Comparison of ENCODE assay signal across 8 cellular contexts in genomic region chr15:34861216-34861615, GRCh38.
"Had no signal": no experiment of that assay in that cellular context is flagged by ENCODE, and none has a peak within 500 bp of the region (broad histone marks: within the 10 kb centered on the region; RNA-seq: fewer than 3 reads in every experiment).

No MANE protein-coding gene starts in this region.

- FAIRE-seq: H1, H54, HepG2 had no signal

- H3K27ac Mint-ChIP-seq: GM23338, H9, IgD-negative memory B cell had no signal

- H3K27me3 Mint-ChIP-seq: IgD-negative memory B cell had no signal

- H3K4me2 ChIP-seq: GM23338 had no signal

- H3K4me3 ChIP-seq: GM23338 had no signal

- H2AFZ ChIP-seq: GM23338 had no signal

- H3K4me3 Mint-ChIP-seq: GM23338, H9, IgD-negative memory B cell had no signal

- DNase-seq: H9, HCEC 1CT had no signal

- H3K9me3 Mint-ChIP-seq: GM23338, H9, IgD-negative memory B cell had no signal

- H3K4me1 Mint-ChIP-seq: GM23338, H9, IgD-negative memory B cell had no signal

- ATAC-seq: GM23338, HepG2 had no signal

- H3K27ac ChIP-seq: HL-60 had no signal
